Comparison of ENCODE assay signal across 13 cellular contexts in genomic region chr7:117251687-117252086, GRCh38.
DNase-seq lines count a peak whose midpoint lies in the region; ATAC-seq and TF ChIP-seq lines count a peak whose summit lies in the region.
"Had no signal": no experiment of that assay in that cellular context is flagged by ENCODE, and none has a peak within 500 bp of the region (broad histone marks: within the 10 kb centered on the region; RNA-seq: fewer than 3 reads in every experiment).

No MANE protein-coding gene starts in this region.

- TF ChIP-seq CTCF in GM12865 (IDR thresholded peaks at IDR 0.05; ENCODE audit: insufficient read depth, low read depth, low read length, missing control alignments), result no peak
- TF ChIP-seq CTCF in kidney epithelial cell (IDR thresholded peaks at IDR 0.05; ENCODE audit: insufficient read depth, low read length, poor library complexity, severe bottlenecking), result no peak

- ATAC-seq in HG03521 (IDR thresholded peaks at IDR 0.05; ENCODE audit: unreplicated experiment), result no peak
- ATAC-seq in GM21515 (IDR thresholded peaks at IDR 0.05; ENCODE audit: unreplicated experiment), result no peak
- ATAC-seq: activated T-cell treated with anti-CD3 and anti-CD28 coated beads, Interleukin-2, amount 50 U/mL, for 4 hours; naive thymus-derived CD4-positive, alpha-beta T cell; stimulated activated naive CD8-positive, alpha-beta T cell treated with anti-CD3 and anti-CD28 coated beads, Interleukin-15, Interleukin-2, amounts not matched to agents 100 U/mL and 50 U/mL, for 24 hours had no signal

- H3K4me2 ChIP-seq in GM23248 (ENCODE audit: unreplicated experiment), result peak overlapping the region; percentile 56

- H3K27me3 ChIP-seq in GM23248 (replicated peaks; ENCODE audit: insufficient read depth) (no peaks in the 10 kb centered on the region), MG63 (no peaks in the 10 kb centered on the region), kidney epithelial cell (ENCODE audit: control insufficient read depth, insufficient read depth, low read length) (no peaks in the 10 kb centered on the region)

- H2AFZ ChIP-seq in GM23248, result peak overlapping the region; percentile 54; the same call in 1 of the 2 replicates

- peak overlapping the region; percentile 39 for H3K9ac ChIP-seq in GM23248

- no peaks in the 10 kb centered on the region for H4K20me1 ChIP-seq in GM23248 (ENCODE audit: insufficient read depth)

- H3K36me3 ChIP-seq in GM23248 (ENCODE audit: low read depth), result no peaks in the 10 kb centered on the region
- H3K36me3 ChIP-seq in MG63, result no peaks in the 10 kb centered on the region
- no peaks in the 10 kb centered on the region for H3K36me3 ChIP-seq in kidney epithelial cell (ENCODE audit: control insufficient read depth, insufficient read depth, low read length)

- peaks cover 24% of the 10 kb centered on the region for H3F3A ChIP-seq in GM23248 (ENCODE audit: insufficient read depth)

- peak overlapping the region; percentile 78 for H3K27ac ChIP-seq in GM23248

- DNase-seq in GM12865 (ENCODE audit: low read depth) (peak; percentile 70), GM23248 (peak; percentile 88), MG63 (peak; percentile 72), kidney epithelial cell (ENCODE audit: low read depth) (peak; percentile 25), DMS114 treated with DMSO at 0.1 percent for 48 hours (lab: John Stamatoyannopoulos, UW; ENCODE audit: unreplicated experiment) (no peak), NCI-H69 (lab: John Stamatoyannopoulos, UW) (no peak)
- DNase-seq: activated T-cell treated with anti-CD3 and anti-CD28 coated beads, Interleukin-2, amount 50 U/mL, for 4 hours; naive thymus-derived CD4-positive, alpha-beta T cell; NCI-H1092 treated with DMSO at 0.1 percent for 48 hours; stimulated activated CD4-positive, alpha-beta T cell treated with anti-CD3 and anti-CD28 coated beads, Interleukin-15, amount 100 ng/mL, for 24 hours; stimulated activated naive CD8-positive, alpha-beta T cell treated with anti-CD3 and anti-CD28 coated beads, Interleukin-15, Interleukin-2, amounts not matched to agents 100 U/mL and 50 U/mL, for 24 hours had no signal

- no peaks in the 10 kb centered on the region for H3K79me2 ChIP-seq in GM23248 (ENCODE audit: insufficient read depth)

- in situ Hi-C loops in GM23248 (cut with MboI), result no loop called here

- no peaks in the 10 kb centered on the region for H3K9me2 ChIP-seq in GM23248 (ENCODE audit: insufficient read depth)

- H3K4me3 ChIP-seq in GM12865 (ENCODE audit: low read depth, low read length) (no peak overlapping the region), GM23248 (no peak overlapping the region), MG63 (no peak overlapping the region), kidney epithelial cell (ENCODE audit: low read depth, low read length) (no peak overlapping the region)

- H3K9me3 ChIP-seq in GM23248 (ENCODE audit: low read depth) (no peaks in the 10 kb centered on the region), MG63 (no peaks in the 10 kb centered on the region)

- H3K4me1 ChIP-seq in GM23248 (ENCODE audit: insufficient read depth), result peaks cover 28% of the 10 kb centered on the region

- WGBS in GM23248 (ENCODE audit: low coverage in 1 of 2, low lambda C conversion rate in 2 of 2, missing lambda C conversion rate in 2 of 2), 2 experiments, result 55 to 56% methylated on average over 4 of the region's 4 CpGs

Comparison
In these comparisons a context has a peak if more than half of its experiments do, and no peak if none do; other contexts are left out.
1. DNase-seq: peak in GM12865 (single experiment), GM23248 (single experiment), MG63 (single experiment) and kidney epithelial cell (single experiment); none in DMS114 treated with DMSO at 0.1 percent for 48 hours (single experiment) and NCI-H69 (single experiment).